1 cellular context compared by ENCODE assay signal in genomic region chr17:80890551-80890930, GRCh38.
TF ChIP-seq lines count a peak whose summit lies in the region.

No MANE protein-coding gene starts in this region.

TF ChIP-seq in HepG2, 621 proteins besides CTCF, POLR2A, EP300 and RAD21 (continued from another document):
- TF ChIP-seq ELK4 (CRISPR knock-in tag; IDR thresholded peaks at IDR 0.05; ENCODE audit: borderline replicate concordance), result no peak
